ENCODE assay signal across 1 cellular context in the genomic region with DNA sequence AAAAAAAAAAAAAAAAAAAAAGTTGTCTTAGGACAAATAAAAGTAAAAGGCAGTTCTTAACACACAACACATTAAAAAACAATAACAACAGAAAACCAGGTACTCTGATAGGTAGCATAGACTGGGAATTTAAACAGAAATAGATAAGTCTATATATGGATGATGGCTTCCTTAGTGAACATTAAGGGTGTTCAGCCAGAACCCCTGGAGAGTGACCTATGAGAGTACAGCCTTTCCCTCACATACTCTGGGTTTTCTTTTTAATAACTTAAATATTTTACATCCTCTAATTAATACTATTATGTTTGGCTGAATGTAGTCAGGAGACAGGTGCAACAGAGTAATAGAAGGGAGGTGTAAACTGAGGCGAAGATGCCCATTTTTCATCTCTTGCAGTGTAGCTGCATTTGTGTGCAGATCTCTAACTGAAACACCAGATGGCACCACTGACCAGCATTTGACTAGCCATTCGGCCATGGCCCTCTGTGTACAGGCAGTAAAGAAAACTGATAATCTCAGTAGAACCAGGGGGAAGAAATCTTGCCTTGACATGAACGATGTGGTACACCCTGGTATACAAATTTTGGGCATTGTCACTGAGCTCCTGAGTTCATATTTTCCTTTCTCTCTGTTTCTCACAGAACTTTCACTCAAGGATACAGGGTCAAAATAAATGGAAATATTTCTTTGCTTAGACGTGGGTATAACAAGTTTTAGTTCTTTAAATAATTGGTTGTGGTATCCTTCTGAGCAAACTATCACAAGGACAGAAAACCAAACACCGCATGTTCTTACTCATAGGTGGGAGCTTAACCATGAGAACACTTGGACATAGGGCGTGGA.
TF ChIP-seq lines count a peak whose summit lies in the region.

No MANE protein-coding gene starts in this region.

TF ChIP-seq in GM12878, 131 proteins besides CTCF, POLR2A, EP300 and RAD21:
- no peak for TF ChIP-seq ESRRA (IDR thresholded peaks at IDR 0.05; ENCODE audit: low read length)
- peak; percentile 89 for TF ChIP-seq YY1 (IDR thresholded peaks at IDR 0.05; ENCODE audit: low read depth, low read length)
- TF ChIP-seq SMC3 (IDR thresholded peaks at IDR 0.05; ENCODE audit: borderline replicate concordance, low read length) = peak; percentile 75
- peak; percentile 64; the same call in 1 of the 2 replicates for TF ChIP-seq SMARCA5 (IDR thresholded peaks at IDR 0.05)
- 0 out of 2 replicates have a peak, but pooled peaks have one; percentile 34 for TF ChIP-seq MXI1 (IDR thresholded peaks at IDR 0.05; ENCODE audit: low read depth, low read length)
- TF ChIP-seq LARP7 (IDR thresholded peaks at IDR 0.05) = no peak
- 0 out of 2 replicates have a peak, but pooled peaks have one; percentile 33 for TF ChIP-seq IRF4 (IDR thresholded peaks at IDR 0.05; ENCODE audit: low read depth, low read length)
